23 cellular contexts compared by ENCODE assay signal in genomic region chr3:183800221-183800863, GRCh38. TPM values are rescaled to one million over a fixed set of nuclear protein-coding genes. Genes with fewer than 3 reads are reported as not detected.
DNase-seq lines count a peak whose midpoint lies in the region; ATAC-seq and TF ChIP-seq lines count a peak whose summit lies in the region.
"Had no signal": no experiment of that assay in that cellular context is flagged by ENCODE, and none has a peak within 500 bp of the region (broad histone marks: within the 10 kb centered on the region; RNA-seq: fewer than 3 reads in every experiment).

No MANE protein-coding gene starts in this region.

- TF ChIP-seq CTCF in MM.1S (IDR thresholded peaks at IDR 0.05; ENCODE audit: low read length) (no peak), thyroid gland (IDR thresholded peaks at IDR 0.05) (no peak)

- H3K4me1 ChIP-seq in MM.1S (ENCODE audit: low read length) (peaks cover 27% of the 10 kb centered on the region), thyroid gland (no peaks in the 10 kb centered on the region)
- H3K4me1 ChIP-seq: BLaER1, left lung, vagina had no signal

- peak overlapping the region; percentile 48 for H3K4me2 ChIP-seq in MM.1S (ENCODE audit: low read depth, low read length)
- H3K4me2 ChIP-seq: BLaER1 had no signal

- intact Hi-C loops in posterior cingulate gyrus (cut with DNase I) (no loop called here), thyroid gland (cut with DNase I) (no loop called here)

- H3K27ac ChIP-seq in MM.1S (ENCODE audit: low read length) (peak overlapping the region; percentile 58; the same call in 1 of the 2 replicates), cingulate gyrus (ENCODE audit: low read depth, low read length) (peak overlapping the region; percentile 89), thyroid gland (no peak overlapping the region)
- H3K27ac ChIP-seq: BLaER1, left lung, neutrophil, vagina had no signal

- H3K9me3 ChIP-seq in MM.1S (replicated peaks; ENCODE audit: insufficient read depth, low read length): no peaks in the 10 kb centered on the region
- no peaks in the 10 kb centered on the region for H3K9me3 ChIP-seq in thyroid gland
- H3K9me3 ChIP-seq: BLaER1, left lung, neutrophil, vagina had no signal

- no peak overlapping the region for H2AFZ ChIP-seq in MM.1S (ENCODE audit: low read length)

- 87 to 91% methylated on average over 9 of the region's 9 CpGs for WGBS in thyroid gland, 2 donors

- H3K4me3 ChIP-seq in MM.1S (ENCODE audit: low read length) (no peak overlapping the region), thyroid gland (replicated peaks in 1 of 3) (no peak overlapping the region)
- H3K4me3 ChIP-seq: BLaER1, left lung, vagina had no signal

- H3K36me3 ChIP-seq in MM.1S (replicated peaks; ENCODE audit: insufficient read depth, low read length) (peaks cover 15% of the 10 kb centered on the region), thyroid gland (peaks cover 64 to 69% of the 10 kb centered on the region in 2 donors)

- TF ChIP-seq POLR2A in thyroid gland (IDR thresholded peaks at IDR 0.05): no peak

- H3K9me2 ChIP-seq in MM.1S (replicated peaks; ENCODE audit: insufficient read depth, low read length): no peaks in the 10 kb centered on the region

- no peak overlapping the region for H3K9ac ChIP-seq in MM.1S (ENCODE audit: low read length)
- H3K9ac ChIP-seq: BLaER1 had no signal

- DNase-seq in MM.1S (peak; percentile 36), hypothalamus (lab: John Stamatoyannopoulos, UW) (peak in 39 of 51 donors; percentile 13 to 90 (median 70)), posterior cingulate gyrus (peak in 8 of 10 donors; percentile 48 to 96 (median 78)), thyroid gland (no peak)
- DNase-seq: activated CD4-positive, alpha-beta T cell treated with anti-CD3 and anti-CD28 coated beads, Interleukin-2, amount 50 U/mL, for 4 hours; activated gamma-delta T cell; activated naive CD8-positive, alpha-beta T cell treated with anti-CD3 and anti-CD28 coated beads, Interleukin-2, amount 50 U/mL, for 24 hours; cortex of kidney; IMR-90; left lung; NCI-H1417; NCI-H510A treated with DMSO at 0.1 percent for 48 hours; retina; T1000 had no signal

- peaks cover 14% of the 10 kb centered on the region for H3F3A ChIP-seq in MM.1S (ENCODE audit: insufficient read depth, low read length)

- ATAC-seq in HG02759 (IDR thresholded peaks at IDR 0.05; ENCODE audit: unreplicated experiment) (no peak), GM18517 (IDR thresholded peaks at IDR 0.05; ENCODE audit: unreplicated experiment) (no peak), HG03439 (IDR thresholded peaks at IDR 0.05; ENCODE audit: unreplicated experiment) (no peak)
- ATAC-seq: activated naive CD8-positive, alpha-beta T cell treated with anti-CD3 and anti-CD28 coated beads, Interleukin-2, amount 50 U/mL, for 24 hours; left lung; SK-N-SH treated with all-trans-retinoic acid at 6 μM for 48 hours; WTC11 had no signal

- no peaks in the 10 kb centered on the region for H4K20me1 ChIP-seq in MM.1S (ENCODE audit: insufficient read depth, low read length)

- H3K79me2 ChIP-seq in MM.1S (ENCODE audit: low read length): no peaks in the 10 kb centered on the region

- H3K27me3 ChIP-seq in MM.1S (replicated peaks; ENCODE audit: insufficient read depth, low read length) (no peaks in the 10 kb centered on the region), thyroid gland (no peaks in the 10 kb centered on the region)
- H3K27me3 ChIP-seq: BLaER1, left lung, neutrophil, vagina had no signal

RNA-seq across cellular contexts. Expression of gene MAP6D1, which starts 25.0 kb away (rescaled TPM):
- 1 to 10 TPM in 3 of 4 donors, not detected in 1; 3.0 to 4.9 (median 3.0) TPM for total RNA-seq in thyroid gland
- total RNA-seq: vagina had no signal

Comparison
In these comparisons a context has a peak if more than half of its experiments do, and no peak if none do; other contexts are left out.
1. DNase-seq: peak in MM.1S (single experiment), hypothalamus (39 of 51) and posterior cingulate gyrus (8 of 10); none in thyroid gland (0 of 2).
2. H3K27ac ChIP-seq: peak in MM.1S (single experiment) and cingulate gyrus (single experiment); none in thyroid gland (0 of 3).